Comparison of ENCODE assay signal across 8 cellular contexts in genomic region chr5:112921031-112921832, GRCh38. TPM values are rescaled to one million over a fixed set of nuclear protein-coding genes. Genes with fewer than 3 reads are reported as not detected.
DNase-seq lines count a peak whose midpoint lies in the region; ATAC-seq lines count a peak whose summit lies in the region.

No MANE protein-coding gene starts in this region.

- H4K5ac ChIP-seq in mesendoderm (ENCODE audit: low read length), result no peak overlapping the region

- peak overlapping the region; percentile 10 for H3K4ac ChIP-seq in mesendoderm (ENCODE audit: low read depth, low read length)

- no peak overlapping the region for H2BK5ac ChIP-seq in mesendoderm (ENCODE audit: low read length)

- H2BK15ac ChIP-seq in mesendoderm (replicated peaks; ENCODE audit: low read depth), result no peak overlapping the region

- DNase-seq in Ammon's horn (ENCODE audit: low spot score) (peak; percentile 62), NCI-H526 treated with DMSO at 0.1 percent for 48 hours (lab: John Stamatoyannopoulos, UW) (peak; percentile 51), mesendoderm (peak; percentile 82)
- DNase-seq in activated CD8-positive, alpha-beta memory T cell treated with anti-CD3 and anti-CD28 coated beads, Interleukin-2, amount 50 U/mL, for 4 hours, result peak; percentile 63
- DNase-seq in stimulated activated CD8-positive, alpha-beta memory T cell treated with anti-CD3 and anti-CD28 coated beads, Interleukin-15, amount 100 ng/mL, for 4 hours (ENCODE audit: low read depth in 2 of 2), result peak; percentile 17 to 21

- ATAC-seq in GM19023 (IDR thresholded peaks at IDR 0.05; ENCODE audit: unreplicated experiment) (peak; percentile 43), HG03175 (IDR thresholded peaks at IDR 0.05; ENCODE audit: unreplicated experiment) (peak; percentile 28)

- H2AK5ac ChIP-seq in mesendoderm (ENCODE audit: low read length), result no peak overlapping the region

- H3K79me1 ChIP-seq in mesendoderm (ENCODE audit: low read length), result peaks cover 6% of the 10 kb centered on the region

- H3K9ac ChIP-seq in endocrine pancreas (ENCODE audit: control insufficient read depth, insufficient read depth, low read length), result peak overlapping the region; percentile 84
- peak overlapping the region; percentile 96 for H3K9ac ChIP-seq in mesendoderm (ENCODE audit: low read length)

- H3K18ac ChIP-seq in mesendoderm (ENCODE audit: low read length), result peak overlapping the region; percentile 53

- H3K9me3 ChIP-seq in endocrine pancreas (ENCODE audit: control insufficient read depth, low read length), result no peaks in the 10 kb centered on the region

- peaks cover 2% of the 10 kb centered on the region for H3K79me2 ChIP-seq in mesendoderm (ENCODE audit: control insufficient read depth, insufficient read depth, low read length)

- peak overlapping the region; percentile 90 for H3K4me2 ChIP-seq in mesendoderm (ENCODE audit: low read length)

- no peak overlapping the region for H4K8ac ChIP-seq in mesendoderm (ENCODE audit: low read depth, low read length)

- H3K23ac ChIP-seq in mesendoderm (ENCODE audit: low read length), result peak overlapping the region; percentile 6

- H3K27ac ChIP-seq in mesendoderm (ENCODE audit: low read depth, low read length), result peak overlapping the region; percentile 67

- H2BK120ac ChIP-seq in mesendoderm (ENCODE audit: low read depth, low read length), result no peak overlapping the region

- no peaks in the 10 kb centered on the region for H3K36me3 ChIP-seq in endocrine pancreas (ENCODE audit: control insufficient read depth, insufficient read depth, low read length)
- no peaks in the 10 kb centered on the region for H3K36me3 ChIP-seq in mesendoderm (ENCODE audit: control insufficient read depth, insufficient read depth, low read length)

- H3K27me3 ChIP-seq in endocrine pancreas (ENCODE audit: control insufficient read depth, insufficient read depth, low read length) (no peaks in the 10 kb centered on the region), mesendoderm (ENCODE audit: insufficient read depth, low read length, poor library complexity) (no peaks in the 10 kb centered on the region)

- H3K4me1 ChIP-seq in endocrine pancreas (ENCODE audit: control insufficient read depth, insufficient read depth, low read length) (peaks cover 12% of the 10 kb centered on the region), mesendoderm (ENCODE audit: control insufficient read depth, low read depth, low read length) (no peaks in the 10 kb centered on the region)

- peak overlapping the region; percentile 97 for H3K56ac ChIP-seq in mesendoderm (ENCODE audit: low read length)

- WGBS in mesendoderm (ENCODE audit: extremely low coverage, insufficient coverage, low lambda C conversion rate), result no CpG with 5 or more reads among the region's 68 CpGs

- peak overlapping the region; percentile 85 for H3K4me3 ChIP-seq in endocrine pancreas (ENCODE audit: control insufficient read depth, insufficient read depth, low read length)
- peak overlapping the region; percentile 80 for H3K4me3 ChIP-seq in mesendoderm (ENCODE audit: low read length)

RNA-seq across cellular contexts. Expression of gene REEP5, which starts 0.8 kb away (rescaled TPM):
- polyA plus RNA-seq in mesendoderm (2013, experiment 1 of 2), result 36.5 TPM
- polyA plus RNA-seq in mesendoderm (2013, experiment 2 of 2), result 34.7 TPM

RNA-seq across cellular contexts. Expression of gene DCP2, which starts 55.4 kb away (rescaled TPM):
- polyA plus RNA-seq in mesendoderm (2013, experiment 1 of 2), result 43.9 TPM
- polyA plus RNA-seq in mesendoderm (2013, experiment 2 of 2), result 45.1 TPM

Comparison
In these comparisons a context has a peak if more than half of its experiments do, and no peak if none do; other contexts are left out.
1. Peak in every context shown above with its lines: DNase-seq, ATAC-seq, H3K4me3 ChIP-seq and H3K27ac ChIP-seq.
2. DNase-seq: peak in every context shown above with its lines; median percentile 82 in mesendoderm; 63 in activated CD8-positive, alpha-beta memory T cell treated with anti-CD3 and anti-CD28 coated beads, Interleukin-2, amount 50 U/mL, for 4 hours; 62 in Ammon's horn; 51 in NCI-H526 treated with DMSO at 0.1 percent for 48 hours; 19 in stimulated activated CD8-positive, alpha-beta memory T cell treated with anti-CD3 and anti-CD28 coated beads, Interleukin-15, amount 100 ng/mL, for 4 hours.